1 cellular context compared by ENCODE assay signal in the genomic region with DNA sequence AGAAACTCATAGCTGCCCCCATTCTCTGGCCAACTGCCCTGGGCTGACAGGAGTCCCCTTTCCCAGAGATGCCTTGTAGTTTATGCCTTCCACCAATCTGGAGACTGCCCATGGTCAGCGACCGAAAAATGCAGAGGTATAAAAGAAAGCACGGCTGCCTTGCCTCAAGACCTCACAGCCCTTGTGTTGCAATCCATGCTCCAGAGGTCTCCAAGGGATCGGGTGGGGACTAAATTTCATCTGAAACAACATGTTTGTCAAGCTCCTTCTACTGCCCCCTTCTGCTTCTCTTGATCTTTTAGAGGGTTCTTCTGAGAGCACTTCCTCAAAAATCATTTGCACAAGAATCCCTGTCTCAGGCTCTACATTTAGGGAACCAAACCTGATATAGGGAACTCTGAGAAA.
TF ChIP-seq lines count a peak whose summit lies in the region.

No MANE protein-coding gene starts in this region.

TF ChIP-seq in GM23338, 12 proteins besides CTCF, POLR2A, EP300 and RAD21 (continued from another document):
- TF ChIP-seq ZNF462 (CRISPR knock-in tag; IDR thresholded peaks at IDR 0.05): no peak
- no peak for TF ChIP-seq STAT1 (IDR thresholded peaks at IDR 0.05; ENCODE audit: unreplicated experiment)
- TF ChIP-seq EZH2phosphoT487 (IDR thresholded peaks at IDR 0.05; ENCODE audit: unreplicated experiment): no peak
- TF ChIP-seq REST (IDR thresholded peaks at IDR 0.05; ENCODE audit: unreplicated experiment): no peak
- no peak for TF ChIP-seq ZNF114 (CRISPR knock-in tag; IDR thresholded peaks at IDR 0.05)
- TF ChIP-seq JUNB (IDR thresholded peaks at IDR 0.05; ENCODE audit: unreplicated experiment): no peak
- TF ChIP-seq ZNF331 (CRISPR knock-in tag; IDR thresholded peaks at IDR 0.05; ENCODE audit: low read depth): no peak
- TF ChIP-seq ETS1 (IDR thresholded peaks at IDR 0.05): no peak
- no peak for TF ChIP-seq EZH2 (IDR thresholded peaks at IDR 0.05; ENCODE audit: low read depth, unreplicated experiment)
